Comparison of ENCODE assay signal across 8 cellular contexts in the genomic region with DNA sequence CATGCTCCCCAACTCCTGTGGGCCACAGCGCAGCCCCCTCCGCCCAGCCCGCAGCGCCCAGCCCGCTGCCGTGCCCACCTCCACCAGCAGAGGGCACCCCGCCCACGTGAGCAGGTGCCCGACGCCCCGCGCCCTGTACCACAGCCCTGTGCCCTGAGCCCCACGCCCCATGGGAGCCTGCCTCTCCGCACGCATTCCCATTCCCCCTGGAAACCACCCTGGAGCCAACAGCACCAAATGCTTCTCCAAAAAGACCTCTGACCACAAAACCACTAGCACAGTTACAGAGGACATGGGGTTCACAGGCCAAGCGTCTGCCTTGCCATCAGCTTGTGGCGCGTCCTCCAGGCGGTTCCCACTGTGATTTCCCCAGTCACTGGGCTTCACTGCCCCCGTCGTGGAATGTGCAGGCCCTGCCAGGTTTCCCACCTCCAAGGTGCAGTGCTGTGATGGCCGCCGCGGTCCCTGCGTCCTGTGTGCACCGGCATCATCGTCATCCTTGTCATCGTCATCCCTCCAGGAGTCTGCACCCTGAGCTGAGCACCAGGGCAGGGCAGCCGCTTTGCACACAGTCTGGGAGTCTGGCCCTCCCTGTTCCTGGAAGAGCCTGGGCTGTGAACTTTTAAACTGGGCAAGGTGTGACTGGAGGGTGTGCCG.
DNase-seq lines count a peak whose midpoint lies in the region; ATAC-seq and TF ChIP-seq lines count a peak whose summit lies in the region.

No MANE protein-coding gene starts in this region.

- H2AFZ ChIP-seq in mammary epithelial cell (ENCODE audit: low read depth, low read length): no peak overlapping the region

- CTCF ChIA-PET in WTC11 (lab: Charles Lee) (interaction anchor here (0.6 to 2.6 kb wide), 20 partner anchors 9 to 196 kb away, joined by 3 to 15 read pairs (median 4); no protein-coding TSS in a partner anchor), mammary epithelial cell (lab: Charles Lee; ENCODE audit: low non-redundant PET) (no interaction called here)

- H3K4me3 ChIP-seq in GM12864 (ENCODE audit: low read depth, low read length) (no peak overlapping the region), mammary epithelial cell (replicated peaks in 1 of 3; ENCODE audit: insufficient read depth in 1 of 3, low read depth in 2 of 3, low read length in 3 of 3) (no peak overlapping the region), liver (ENCODE audit: low read depth in 1 of 3, low read length in 3 of 3) (no peak overlapping the region)

- in situ Hi-C loops in mammary epithelial cell (cut with MboI; ENCODE audit: low sequenced_read_pairs in 2 of 2): loop anchor here (5.0 to 10.0 kb wide), 2 partner anchors 179 to 234 kb away; no protein-coding TSS in a partner anchor

- DNase-seq in GM12864 (ENCODE audit: low read depth): no peak
- DNase-seq in WTC11 (ENCODE audit: low spot score): peak; percentile 82
- DNase-seq in mammary epithelial cell: no peak
- DNase-seq in stimulated activated CD8-positive, alpha-beta memory T cell treated with anti-CD3 and anti-CD28 coated beads, Interleukin-15, amount 100 ng/mL, for 1 hour (ENCODE audit: low read depth): peak; percentile 36
- DNase-seq in posterior vena cava (ENCODE audit: low spot score): no peak

- H3K27me3 ChIP-seq in mammary epithelial cell (ENCODE audit: insufficient read depth, low read length) (no peaks in the 10 kb centered on the region), liver (ENCODE audit: control insufficient read depth in 4 of 4, insufficient read depth in 4 of 4, low read length in 3 of 4) (no peaks in the 10 kb centered on the region)

- H3K4me2 ChIP-seq in mammary epithelial cell (ENCODE audit: insufficient read depth, low read depth, low read length): no peak overlapping the region

- ATAC-seq in HG03354 (IDR thresholded peaks at IDR 0.05; ENCODE audit: poor library complexity, severe bottlenecking, unreplicated experiment) (peak; percentile 77), WTC11 (peak; percentile 88), GM19452 (IDR thresholded peaks at IDR 0.05; ENCODE audit: unreplicated experiment) (no peak)

- POLR2A ChIA-PET in WTC11 (lab: Charles Lee): no interaction called here

- TF ChIP-seq CTCF in GM12864 (IDR thresholded peaks at IDR 0.05; ENCODE audit: low read depth, low read length, missing control alignments): peak; percentile 86
- peak; percentile 88 for TF ChIP-seq CTCF in WTC11 (IDR thresholded peaks at IDR 0.05)
- TF ChIP-seq CTCF in mammary epithelial cell (conservative IDR thresholded peaks at IDR 0.05 in 1 of 2, IDR thresholded peaks at IDR 0.05 in 1 of 2; ENCODE audit: extremely low read depth in 1 of 2, insufficient read depth in 1 of 2, low read depth in 1 of 2, low read length in 2 of 2): peak; percentile 73 to 86
- TF ChIP-seq CTCF in liver (IDR thresholded peaks at IDR 0.05; ENCODE audit: low read depth, low read length, missing input control): peak; percentile 78

- H3K4me1 ChIP-seq in mammary epithelial cell (ENCODE audit: insufficient read depth, low read length): peaks cover 4% of the 10 kb centered on the region
- peaks cover 4 to 21% (median 13%) of the 10 kb centered on the region in 4 donors for H3K4me1 ChIP-seq in liver (ENCODE audit: control insufficient read depth in 4 of 4, insufficient read depth in 4 of 4, low read length in 3 of 4)

- no peaks in the 10 kb centered on the region for H3K4me1 Mint-ChIP-seq in WTC11

- H4K20me1 ChIP-seq in mammary epithelial cell (ENCODE audit: insufficient read depth, low read length): no peaks in the 10 kb centered on the region

- no peak overlapping the region for H3K9ac ChIP-seq in mammary epithelial cell (ENCODE audit: insufficient read depth, low read length)
- H3K9ac ChIP-seq in liver (ENCODE audit: low read depth in 1 of 2, low read length in 2 of 2): no peak overlapping the region

- H3K36me3 ChIP-seq in mammary epithelial cell (ENCODE audit: insufficient read depth, low read length): no peaks in the 10 kb centered on the region
- no peaks in the 10 kb centered on the region for H3K36me3 ChIP-seq in liver (ENCODE audit: control insufficient read depth in 4 of 4, insufficient read depth in 3 of 4, low read depth in 1 of 4, low read length in 3 of 4)

- intact Hi-C loops in mammary epithelial cell (cut with micrococcal nuclease): loop anchor here (1.0 to 5.0 kb wide), 4 partner anchors 79 to 179 kb away; partner anchors contain the start of gene INPP5A
- intact Hi-C loops in posterior vena cava (cut with DNase I): loop anchor here (2.0 to 5.0 kb wide), 3 partner anchors 119 to 184 kb away; no protein-coding TSS in a partner anchor

- H3K9me3 ChIP-seq in mammary epithelial cell (replicated peaks; ENCODE audit: insufficient read depth, low read length) (no peaks in the 10 kb centered on the region), liver (ENCODE audit: control insufficient read depth in 4 of 4, low read length in 3 of 4) (no peaks in the 10 kb centered on the region)

- H3K36me3 Mint-ChIP-seq in WTC11: no peaks in the 10 kb centered on the region

- H3K27ac ChIP-seq in mammary epithelial cell (ENCODE audit: insufficient read depth, low read depth, low read length): no peak overlapping the region
- no peak overlapping the region for H3K27ac ChIP-seq in liver (ENCODE audit: low read depth in 1 of 2, low read length in 2 of 2)

- dilution Hi-C loops in mammary epithelial cell (cut with HindIII; ENCODE audit: low sequenced_read_pairs): no loop called here

- peaks cover 2% of the 10 kb centered on the region; the same call in 1 of the 2 replicates for H3K27me3 Mint-ChIP-seq in WTC11 (ENCODE audit: low read depth)

- no peak overlapping the region for H3K4me3 Mint-ChIP-seq in WTC11

- TF ChIP-seq RAD21 in liver (IDR thresholded peaks at IDR 0.05): peak; percentile 88 to 94

- H3K9me3 Mint-ChIP-seq in WTC11: no peaks in the 10 kb centered on the region

- H3K79me2 ChIP-seq in mammary epithelial cell (ENCODE audit: insufficient read depth, low read length): no peaks in the 10 kb centered on the region

- 55% methylated on average over 22 of the region's 30 CpGs for WGBS in mammary epithelial cell (ENCODE audit: low coverage, missing lambda C conversion rate)
- WGBS in liver: 32% methylated on average over 30 of the region's 30 CpGs

- H3K27ac Mint-ChIP-seq in WTC11: no peak overlapping the region

- no TSS peak for BruUV-seq in mammary epithelial cell (replicated peaks; lab: Mats Ljungman, UMichigan)

TF ChIP-seq in WTC11, 78 proteins besides CTCF, POLR2A, EP300 and RAD21:
- TF ChIP-seq, protein P1, sequence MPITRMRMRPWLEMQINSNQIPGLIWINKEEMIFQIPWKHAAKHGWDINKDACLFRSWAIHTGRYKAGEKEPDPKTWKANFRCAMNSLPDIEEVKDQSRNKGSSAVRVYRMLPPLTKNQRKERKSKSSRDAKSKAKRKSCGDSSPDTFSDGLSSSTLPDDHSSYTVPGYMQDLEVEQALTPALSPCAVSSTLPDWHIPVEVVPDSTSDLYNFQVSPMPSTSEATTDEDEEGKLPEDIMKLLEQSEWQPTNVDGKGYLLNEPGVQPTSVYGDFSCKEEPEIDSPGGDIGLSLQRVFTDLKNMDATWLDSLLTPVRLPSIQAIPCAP (CRISPR knock-in tag; IDR thresholded peaks at IDR 0.05): no peak
- TF ChIP-seq, protein P2, sequence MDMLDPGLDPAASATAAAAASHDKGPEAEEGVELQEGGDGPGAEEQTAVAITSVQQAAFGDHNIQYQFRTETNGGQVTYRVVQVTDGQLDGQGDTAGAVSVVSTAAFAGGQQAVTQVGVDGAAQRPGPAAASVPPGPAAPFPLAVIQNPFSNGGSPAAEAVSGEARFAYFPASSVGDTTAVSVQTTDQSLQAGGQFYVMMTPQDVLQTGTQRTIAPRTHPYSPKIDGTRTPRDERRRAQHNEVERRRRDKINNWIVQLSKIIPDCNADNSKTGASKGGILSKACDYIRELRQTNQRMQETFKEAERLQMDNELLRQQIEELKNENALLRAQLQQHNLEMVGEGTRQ (CRISPR knock-in tag; IDR thresholded peaks at IDR 0.05): peak; percentile 57; the same call in 1 of the 2 replicates

TF ChIP-seq in liver, 16 proteins besides CTCF, POLR2A, EP300 and RAD21:
- no peak for TF ChIP-seq MAX (IDR thresholded peaks at IDR 0.05)
- no peak for TF ChIP-seq JUND (IDR thresholded peaks at IDR 0.05)
- TF ChIP-seq RXRA (IDR thresholded peaks at IDR 0.05): no peak
- no peak for TF ChIP-seq SP1 (IDR thresholded peaks at IDR 0.05)
- TF ChIP-seq FOXA2 (IDR thresholded peaks at IDR 0.05): no peak
- TF ChIP-seq TAF1 (conservative IDR thresholded peaks at IDR 0.05): no peak
- TF ChIP-seq, protein P3, sequence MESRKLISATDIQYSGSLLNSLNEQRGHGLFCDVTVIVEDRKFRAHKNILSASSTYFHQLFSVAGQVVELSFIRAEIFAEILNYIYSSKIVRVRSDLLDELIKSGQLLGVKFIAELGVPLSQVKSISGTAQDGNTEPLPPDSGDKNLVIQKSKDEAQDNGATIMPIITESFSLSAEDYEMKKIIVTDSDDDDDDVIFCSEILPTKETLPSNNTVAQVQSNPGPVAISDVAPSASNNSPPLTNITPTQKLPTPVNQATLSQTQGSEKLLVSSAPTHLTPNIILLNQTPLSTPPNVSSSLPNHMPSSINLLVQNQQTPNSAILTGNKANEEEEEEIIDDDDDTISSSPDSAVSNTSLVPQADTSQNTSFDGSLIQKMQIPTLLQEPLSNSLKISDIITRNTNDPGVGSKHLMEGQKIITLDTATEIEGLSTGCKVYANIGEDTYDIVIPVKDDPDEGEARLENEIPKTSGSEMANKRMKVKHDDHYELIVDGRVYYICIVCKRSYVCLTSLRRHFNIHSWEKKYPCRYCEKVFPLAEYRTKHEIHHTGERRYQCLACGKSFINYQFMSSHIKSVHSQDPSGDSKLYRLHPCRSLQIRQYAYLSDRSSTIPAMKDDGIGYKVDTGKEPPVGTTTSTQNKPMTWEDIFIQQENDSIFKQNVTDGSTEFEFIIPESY (IDR thresholded peaks at IDR 0.05): no peak
- TF ChIP-seq FOXA1 (IDR thresholded peaks at IDR 0.05): no peak
- TF ChIP-seq, protein P4, sequence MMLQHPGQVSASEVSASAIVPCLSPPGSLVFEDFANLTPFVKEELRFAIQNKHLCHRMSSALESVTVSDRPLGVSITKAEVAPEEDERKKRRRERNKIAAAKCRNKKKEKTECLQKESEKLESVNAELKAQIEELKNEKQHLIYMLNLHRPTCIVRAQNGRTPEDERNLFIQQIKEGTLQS (IDR thresholded peaks at IDR 0.05): no peak
- no peak for TF ChIP-seq GABPA (IDR thresholded peaks at IDR 0.05 in 1 of 2, conservative IDR thresholded peaks at IDR 0.05 in 1 of 2)
TF ChIP-seq in liver: peak in this region for 0.

Comparison
In these comparisons a context has a peak if more than half of its experiments do, and no peak if none do; other contexts are left out.
1. DNase-seq: peak in WTC11 (single experiment) and stimulated activated CD8-positive, alpha-beta memory T cell treated with anti-CD3 and anti-CD28 coated beads, Interleukin-15, amount 100 ng/mL, for 1 hour (single experiment); none in GM12864 (single experiment), mammary epithelial cell (single experiment) and posterior vena cava (single experiment).
2. Peak in every context shown above with its lines, with median percentiles within 50 percentile points of each other: CTCF ChIP-seq.